8 cellular contexts compared by ENCODE assay signal in the genomic region with DNA sequence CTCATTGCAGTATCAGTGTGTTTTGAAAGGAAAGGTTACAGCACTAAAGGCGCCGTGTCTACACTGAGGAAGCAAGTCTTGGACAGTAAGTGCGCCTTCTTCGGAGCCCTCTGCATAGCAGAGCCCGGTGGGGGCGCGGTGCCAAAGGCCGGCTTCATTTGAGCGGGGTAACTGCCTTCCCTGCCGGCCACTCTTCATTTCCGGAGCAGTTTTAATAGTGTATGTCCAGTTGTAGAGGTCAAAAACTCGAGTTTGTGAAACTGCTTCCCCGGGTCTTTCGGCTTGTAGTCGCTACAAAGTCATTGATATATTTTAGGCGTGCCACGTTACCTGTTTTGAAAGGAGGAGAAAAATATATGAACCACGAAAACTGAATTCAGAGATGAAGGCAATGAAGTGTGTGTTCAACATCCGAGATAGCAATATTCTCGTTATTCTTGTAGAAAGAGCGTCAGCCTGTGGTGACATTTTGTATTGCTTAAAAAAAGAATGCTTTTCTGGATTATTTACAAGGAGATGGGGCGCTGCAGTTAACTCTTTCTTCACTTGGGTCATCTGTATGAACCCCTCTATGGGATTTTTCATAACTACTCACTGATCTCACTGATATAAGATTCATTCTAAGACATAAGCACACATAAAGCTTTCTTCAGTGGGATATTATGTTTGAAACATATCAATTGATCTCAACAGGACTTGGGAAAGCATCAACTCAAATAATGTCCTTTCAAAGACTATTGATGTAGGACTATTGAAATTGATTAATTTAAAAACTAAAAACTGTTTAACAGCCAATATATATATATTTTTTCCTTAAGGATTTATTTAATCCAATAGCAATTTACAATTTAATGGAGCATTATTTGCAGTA. TPM values are rescaled to one million over a fixed set of nuclear protein-coding genes. Genes with fewer than 3 reads are reported as not detected.
A peak's percentile ranks its signal among the peaks of the same experiment; 100 is the strongest.
DNase-seq lines count a peak whose midpoint lies in the region; TF ChIP-seq lines count a peak whose summit lies in the region.

No MANE protein-coding gene starts in this region.

- peak overlapping the region; percentile 36 for H3K4ac ChIP-seq in trophoblast cell (ENCODE audit: low read depth, low read length)

- no peak overlapping the region for H2BK12ac ChIP-seq in trophoblast cell (ENCODE audit: low read length)

- peak overlapping the region; percentile 89 for H3K4me2 ChIP-seq in GM23248 (ENCODE audit: unreplicated experiment)
- peak overlapping the region; percentile 93 for H3K4me2 ChIP-seq in trophoblast cell (ENCODE audit: low read length)

- H3K4me3 ChIP-seq in GM23248 (peak overlapping the region; percentile 85), adrenal gland (peak overlapping the region; percentile 37 to 83 (median 67)), left ventricle myocardium inferior (peak overlapping the region; percentile 72), trophoblast cell (ENCODE audit: low read depth, low read length) (peak overlapping the region; percentile 76)

- H3F3A ChIP-seq in GM23248 (ENCODE audit: insufficient read depth): peaks cover 44% of the 10 kb centered on the region

- H2BK120ac ChIP-seq in trophoblast cell (ENCODE audit: insufficient read depth, low read length, poor library complexity): peak overlapping the region; percentile 2

- no peaks in the 10 kb centered on the region for H4K20me1 ChIP-seq in GM23248 (ENCODE audit: insufficient read depth)

- no peak overlapping the region for H2AK5ac ChIP-seq in trophoblast cell (ENCODE audit: low read length)

- H3K79me2 ChIP-seq in GM23248 (ENCODE audit: insufficient read depth) (peaks cover 78% of the 10 kb centered on the region), trophoblast cell (ENCODE audit: control insufficient read depth, insufficient read depth, low read length, poor library complexity) (peaks cover 10% of the 10 kb centered on the region)

- intact Hi-C loops in adrenal gland (cut with DNase I) (loop anchor here in 1 of 2 donors (10.0 kb wide), 1 partner anchor 145 kb away; no protein-coding TSS in a partner anchor), left ventricle myocardium inferior (cut with micrococcal nuclease) (no loop called here)

- peak overlapping the region; percentile 32 for H3K18ac ChIP-seq in trophoblast cell (ENCODE audit: low read length)

- no peaks in the 10 kb centered on the region for H3K9me2 ChIP-seq in GM23248 (ENCODE audit: insufficient read depth)

- peaks cover 31% of the 10 kb centered on the region for H3K4me1 ChIP-seq in GM23248 (ENCODE audit: insufficient read depth)
- H3K4me1 ChIP-seq in adrenal gland (replicated peaks in 1 of 2): peaks cover 9 to 15% of the 10 kb centered on the region in 2 donors
- peaks cover 45% of the 10 kb centered on the region for H3K4me1 ChIP-seq in left ventricle myocardium inferior
- H3K4me1 ChIP-seq in trophoblast cell (ENCODE audit: control insufficient read depth in 1 of 2, insufficient read depth in 2 of 2, low read length in 2 of 2): peaks cover 0 to 3% of the 10 kb centered on the region in 2 experiments

- peak overlapping the region; percentile 11 for H4K12ac ChIP-seq in trophoblast cell (ENCODE audit: low read depth, low read length)

- H2BK5ac ChIP-seq in trophoblast cell (ENCODE audit: low read depth, low read length, poor library complexity): peak overlapping the region; percentile 8

- 0% methylated on average over 22 of the region's 22 CpGs for WGBS in GM23248 (ENCODE audit: low coverage in 1 of 2, low lambda C conversion rate in 2 of 2, missing lambda C conversion rate in 2 of 2), 2 experiments
- whole genome bisulfite sequencing in adrenal gland, 4 donors: 0 to 1% (median 0%) methylated on average over 21 to 22 of the region's 22 CpGs
- no CpG with 5 or more reads among the region's 22 CpGs for WGBS in trophoblast cell (ENCODE audit: extremely low coverage, insufficient coverage, insufficient read length)

- H2AFZ ChIP-seq in GM23248: peak overlapping the region; percentile 92
- H2AFZ ChIP-seq in trophoblast cell (ENCODE audit: insufficient read depth, low read length, poor library complexity): peak overlapping the region; percentile 56

- DNase-seq in ELR (ENCODE audit: low read depth) (peak; percentile 85), GM23248 (peak; percentile 85), Kasumi-1 (lab: John Stamatoyannopoulos, UW) (peak; percentile 83 to 89), SIG-M5 (lab: John Stamatoyannopoulos, UW) (peak; percentile 35), adrenal gland (peak; percentile 66 to 85 (median 79)), left ventricle myocardium inferior (peak; percentile 67), trophoblast cell (peak in 1 of 2 donors; percentile 29), DMS114 treated with DMSO at 0.1 percent for 48 hours (lab: John Stamatoyannopoulos, UW; ENCODE audit: unreplicated experiment) (no peak)

- no peak overlapping the region for H3K23ac ChIP-seq in trophoblast cell (ENCODE audit: low read length)

- no peaks in the 10 kb centered on the region for H3K36me3 ChIP-seq in GM23248 (ENCODE audit: low read depth)
- no peaks in the 10 kb centered on the region for H3K36me3 ChIP-seq in adrenal gland (replicated peaks in 1 of 2)
- H3K36me3 ChIP-seq in left ventricle myocardium inferior: no peaks in the 10 kb centered on the region
- no peaks in the 10 kb centered on the region for H3K36me3 ChIP-seq in trophoblast cell (ENCODE audit: control insufficient read depth in 1 of 2, insufficient read depth in 2 of 2, low read length in 2 of 2)

- no peaks in the 10 kb centered on the region for H3K9me3 ChIP-seq in GM23248 (ENCODE audit: low read depth)
- H3K9me3 ChIP-seq in adrenal gland (replicated peaks in 1 of 3): no peaks in the 10 kb centered on the region
- H3K9me3 ChIP-seq in left ventricle myocardium inferior (replicated peaks): no peaks in the 10 kb centered on the region
- H3K9me3 ChIP-seq in trophoblast cell (ENCODE audit: insufficient read depth, low read depth, low read length): no peaks in the 10 kb centered on the region

- peaks cover 12% of the 10 kb centered on the region for H3K79me1 ChIP-seq in trophoblast cell (ENCODE audit: low read length)

- no peak for TF ChIP-seq POLR2A in adrenal gland (IDR thresholded peaks at IDR 0.05)

- H4K8ac ChIP-seq in trophoblast cell (ENCODE audit: low read depth, low read length): peak overlapping the region; percentile 72

- H3K14ac ChIP-seq in trophoblast cell (ENCODE audit: low read length): peak overlapping the region; percentile 11

- H3K27me3 ChIP-seq in GM23248 (replicated peaks; ENCODE audit: insufficient read depth) (no peaks in the 10 kb centered on the region), adrenal gland (no peaks in the 10 kb centered on the region), left ventricle myocardium inferior (ENCODE audit: low read depth) (no peaks in the 10 kb centered on the region), trophoblast cell (ENCODE audit: insufficient read depth, low read length) (no peaks in the 10 kb centered on the region)

- H3K27ac ChIP-seq in GM23248 (peak overlapping the region; percentile 84), adrenal gland (peak overlapping the region in 4 of 5 donors; percentile 60 to 87 (median 86)), left ventricle myocardium inferior (replicated peaks) (peak overlapping the region; percentile 29), trophoblast cell (ENCODE audit: low read depth, low read length) (peak overlapping the region; percentile 8)

- H4K91ac ChIP-seq in trophoblast cell (ENCODE audit: low read depth, low read length): peak overlapping the region; percentile 0

- TF ChIP-seq CTCF in adrenal gland (IDR thresholded peaks at IDR 0.05) (peak; percentile 50 to 80 (median 72)), left ventricle myocardium inferior (IDR thresholded peaks at IDR 0.05; ENCODE audit: borderline replicate concordance) (peak; percentile 58)

- H3K9ac ChIP-seq in GM23248 (peak overlapping the region; percentile 91), trophoblast cell (ENCODE audit: low read length) (peak overlapping the region; percentile 69)

- in situ Hi-C loops in GM23248 (cut with MboI): loop anchor here (25.0 kb wide), 2 partner anchors 757 to 1082 kb away; no protein-coding TSS in a partner anchor

RNA-seq across cellular contexts. Expression of gene ALCAM, which starts 3.0 kb away (rescaled TPM):
- 202 and 208 TPM in 2 replicates for total RNA-seq in GM23248 (2014; rRNA removed; shearing (Covaris generic))
- polyA plus RNA-seq in GM23248 (2016; fragmentation: Nextera tagmentation; extraction: Ambion mirVana): 88.2 and 88.7 TPM in 2 replicates
- 10 to 100 TPM; 11.3 to 40.3 (median 23.9) TPM for total RNA-seq in adrenal gland
- 10 to 100 TPM in 2 of 3 donors, 1 to 10 TPM in 1; 9.1 to 40.9 (median 17.5) TPM for polyA plus RNA-seq in adrenal gland
- total RNA-seq in left ventricle myocardium inferior: 3.7 TPM
- 41.8 and 42.9 TPM in 2 replicates for polyA plus RNA-seq in trophoblast cell (2013)

Comparison
In these comparisons a context has a peak if more than half of its experiments do, and no peak if none do; other contexts are left out.
1. H3K27ac ChIP-seq: peak in every context shown above with its lines; median percentile 86 in adrenal gland; 84 in GM23248; 29 in left ventricle myocardium inferior; 8 in trophoblast cell.